Comparison of ENCODE assay signal across 1 cellular context in the genomic region with DNA sequence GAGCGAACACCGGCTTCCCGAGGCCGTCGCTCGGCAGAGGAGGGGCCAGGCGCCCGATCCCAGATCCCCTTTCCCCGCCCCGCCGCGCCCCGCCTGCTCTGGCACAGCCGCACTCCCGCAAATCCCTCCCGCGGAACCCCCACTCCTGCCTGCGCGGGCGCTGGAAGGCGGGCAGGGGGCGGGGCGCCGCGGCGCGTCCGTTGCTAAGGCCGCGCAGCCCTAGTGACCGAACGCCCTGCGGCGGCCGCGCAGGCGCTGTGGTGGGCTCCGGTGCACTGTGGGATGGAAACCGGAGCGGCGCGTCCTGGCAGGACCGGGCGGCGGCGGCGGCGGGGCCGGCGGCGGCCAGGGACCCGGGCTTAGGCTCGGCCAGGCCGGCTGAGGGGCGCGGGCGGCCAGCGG.
TF ChIP-seq lines count a peak whose summit lies in the region.

TSS of gene TRAF3IP1 (plus strand) at position 273 of the 402 bp plus-strand sequence. CDS start 145 bp downstream, outside the sequence.

TF ChIP-seq in WTC11, 78 proteins besides CTCF, POLR2A, EP300 and RAD21 (continued from another document):
- TF ChIP-seq, protein P1, sequence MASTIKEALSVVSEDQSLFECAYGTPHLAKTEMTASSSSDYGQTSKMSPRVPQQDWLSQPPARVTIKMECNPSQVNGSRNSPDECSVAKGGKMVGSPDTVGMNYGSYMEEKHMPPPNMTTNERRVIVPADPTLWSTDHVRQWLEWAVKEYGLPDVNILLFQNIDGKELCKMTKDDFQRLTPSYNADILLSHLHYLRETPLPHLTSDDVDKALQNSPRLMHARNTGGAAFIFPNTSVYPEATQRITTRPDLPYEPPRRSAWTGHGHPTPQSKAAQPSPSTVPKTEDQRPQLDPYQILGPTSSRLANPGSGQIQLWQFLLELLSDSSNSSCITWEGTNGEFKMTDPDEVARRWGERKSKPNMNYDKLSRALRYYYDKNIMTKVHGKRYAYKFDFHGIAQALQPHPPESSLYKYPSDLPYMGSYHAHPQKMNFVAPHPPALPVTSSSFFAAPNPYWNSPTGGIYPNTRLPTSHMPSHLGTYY (CRISPR knock-in tag; IDR thresholded peaks at IDR 0.05), result no peak
- TF ChIP-seq GABPB1 (CRISPR knock-in tag; IDR thresholded peaks at IDR 0.05) (peak; percentile 31; the same call in 1 of the 2 replicates), KAT7 (CRISPR knock-in tag; IDR thresholded peaks at IDR 0.05; ENCODE audit: borderline replicate concordance) (0 out of 2 replicates have a peak, but pooled peaks have one; percentile 54)
